Comparison of ENCODE assay signal across 8 cellular contexts in the genomic region with DNA sequence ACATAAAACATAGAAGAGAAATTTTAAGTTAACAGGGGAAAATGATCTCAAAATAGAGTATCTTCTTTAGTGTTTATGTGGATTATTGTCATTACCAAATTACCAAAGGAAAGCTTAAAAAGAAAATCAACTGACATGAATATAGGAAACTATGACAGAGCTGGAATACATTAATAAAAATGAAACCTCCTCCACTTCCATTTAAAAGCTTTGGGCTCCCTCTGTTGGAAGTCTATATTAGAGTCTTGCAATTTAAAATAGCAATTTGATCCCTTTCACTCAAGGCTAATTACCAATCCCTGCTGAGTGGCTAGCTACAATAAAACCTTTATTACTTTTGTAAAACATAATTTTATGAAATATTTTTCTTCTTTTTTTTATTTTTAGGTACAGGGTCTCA.
DNase-seq lines count a peak whose midpoint lies in the region; ATAC-seq and TF ChIP-seq lines count a peak whose summit lies in the region.

No MANE protein-coding gene starts in this region.

- peak; percentile 47 for ATAC-seq in activated CD8-positive, alpha-beta T cell treated with anti-CD3 and anti-CD28 coated beads for 36 hours
- ATAC-seq in aorta (ENCODE audit: low FRiP score), result peak; percentile 72

- peaks cover 3 to 5% of the 10 kb centered on the region in 2 donors for H3K4me1 ChIP-seq in aorta (ENCODE audit: control insufficient read depth in 1 of 2, insufficient read depth in 2 of 2, low read length in 2 of 2)

- H3K4me1 Mint-ChIP-seq in activated T-cell treated with anti-CD3 and anti-CD28 coated beads, Interleukin-2, amount 50 U/mL, for 24 hours (ENCODE audit: low read depth), result peaks cover 63% of the 10 kb centered on the region
- H3K4me1 Mint-ChIP-seq in activated CD8-positive, alpha-beta T cell treated with anti-CD3 and anti-CD28 coated beads for 36 hours (ENCODE audit: low read depth), result peaks cover 48% of the 10 kb centered on the region
- H3K4me1 Mint-ChIP-seq in immature natural killer cell, result peaks cover 32 to 55% of the 10 kb centered on the region in 2 donors
- H3K4me1 Mint-ChIP-seq in activated CD4-positive, alpha-beta memory T cell treated with anti-CD3 and anti-CD28 coated beads, Interleukin-2, amount 10 ng/mL, durations not matched to agents 7 days and 5 days, result peaks cover 32% of the 10 kb centered on the region

- TF ChIP-seq CTCF in activated CD8-positive, alpha-beta T cell treated with anti-CD3 and anti-CD28 coated beads for 36 hours (IDR thresholded peaks at IDR 0.05), result peak; percentile 69

- H3K9me3 ChIP-seq in aorta (ENCODE audit: control insufficient read depth, low read length), result no peaks in the 10 kb centered on the region

- POLR2A ChIA-PET in activated CD8-positive, alpha-beta T cell treated with anti-CD3 and anti-CD28 coated beads for 36 hours (lab: Charles Lee), result interaction anchor here (1.0 kb wide), 1 partner anchor 181 kb away, joined by 3 read pairs; no protein-coding TSS in a partner anchor
- POLR2A ChIA-PET in activated CD4-positive, alpha-beta memory T cell treated with anti-CD3 and anti-CD28 coated beads, Interleukin-2, amount 10 ng/mL, durations not matched to agents 7 days and 5 days (lab: Charles Lee), result interaction anchor here (0.8 to 1.2 kb wide), 5 partner anchors 139 to 554 kb away, joined by 3 to 4 read pairs (median 3); a partner anchor contains a TSS

- H3K27ac Mint-ChIP-seq in activated T-cell treated with anti-CD3 and anti-CD28 coated beads, Interleukin-2, amount 50 U/mL, for 24 hours, result peak overlapping the region; percentile 68
- no peak overlapping the region for H3K27ac Mint-ChIP-seq in activated CD8-positive, alpha-beta T cell treated with anti-CD3 and anti-CD28 coated beads for 36 hours
- H3K27ac Mint-ChIP-seq in immature natural killer cell, result peak overlapping the region in 3 of 6 donors; percentile 39 to 52 (median 49)
- no peak overlapping the region for H3K27ac Mint-ChIP-seq in activated CD4-positive, alpha-beta memory T cell treated with anti-CD3 and anti-CD28 coated beads, Interleukin-2, amount 10 ng/mL, durations not matched to agents 7 days and 5 days

- no peak overlapping the region for H3K4me3 ChIP-seq in aorta (ENCODE audit: low read length in 2 of 2)

- intact Hi-C loops in activated CD8-positive, alpha-beta T cell treated with anti-CD3 and anti-CD28 coated beads for 36 hours (cut with micrococcal nuclease), result loop anchor here (2.0 to 10.0 kb wide), 2 partner anchors 177 to 311 kb away; no protein-coding TSS in a partner anchor
- intact Hi-C loops in aorta (cut with DNase I), result loop anchor here in 1 of 2 donors (5.0 kb wide), 1 partner anchor 490 kb away; no protein-coding TSS in a partner anchor

- H3K27ac ChIP-seq in aorta (ENCODE audit: low read depth in 1 of 2, low read length in 2 of 2), result no peak overlapping the region

- no peaks in the 10 kb centered on the region for H3K9me3 Mint-ChIP-seq in activated T-cell treated with anti-CD3 and anti-CD28 coated beads, Interleukin-2, amount 50 U/mL, for 24 hours
- H3K9me3 Mint-ChIP-seq in activated CD8-positive, alpha-beta T cell treated with anti-CD3 and anti-CD28 coated beads for 36 hours, result peaks cover 5% of the 10 kb centered on the region
- H3K9me3 Mint-ChIP-seq in immature natural killer cell, result no peaks in the 10 kb centered on the region
- H3K9me3 Mint-ChIP-seq in activated CD4-positive, alpha-beta memory T cell treated with anti-CD3 and anti-CD28 coated beads, Interleukin-2, amount 10 ng/mL, durations not matched to agents 7 days and 5 days, result no peaks in the 10 kb centered on the region

- H3K36me3 Mint-ChIP-seq in activated T-cell treated with anti-CD3 and anti-CD28 coated beads, Interleukin-2, amount 50 U/mL, for 24 hours (ENCODE audit: low read depth), result peaks cover 4% of the 10 kb centered on the region
- peaks cover 3% of the 10 kb centered on the region for H3K36me3 Mint-ChIP-seq in activated CD8-positive, alpha-beta T cell treated with anti-CD3 and anti-CD28 coated beads for 36 hours (ENCODE audit: low read depth)
- H3K36me3 Mint-ChIP-seq in immature natural killer cell, result no peaks in the 10 kb centered on the region
- peaks cover 11% of the 10 kb centered on the region for H3K36me3 Mint-ChIP-seq in activated CD4-positive, alpha-beta memory T cell treated with anti-CD3 and anti-CD28 coated beads, Interleukin-2, amount 10 ng/mL, durations not matched to agents 7 days and 5 days (ENCODE audit: low read depth)

- CTCF ChIA-PET in activated CD8-positive, alpha-beta T cell treated with anti-CD3 and anti-CD28 coated beads for 36 hours (lab: Charles Lee), result interaction anchor here (0.8 to 3.9 kb wide), 8 partner anchors 16 to 728 kb away, joined by 3 to 31 read pairs (median 4); no protein-coding TSS in a partner anchor
- CTCF ChIA-PET in activated CD4-positive, alpha-beta memory T cell treated with anti-CD3 and anti-CD28 coated beads, Interleukin-2, amount 10 ng/mL, durations not matched to agents 7 days and 5 days (lab: Charles Lee), result interaction anchor here (1.2 kb wide), 1 partner anchor 13 kb away, joined by 3 read pairs; no protein-coding TSS in a partner anchor

- H3K27me3 ChIP-seq in aorta (ENCODE audit: control insufficient read depth in 1 of 2, insufficient read depth in 2 of 2, low read length in 1 of 2), result no peaks in the 10 kb centered on the region

- H3K36me3 ChIP-seq in aorta (ENCODE audit: control insufficient read depth in 1 of 2, insufficient read depth in 2 of 2, low read length in 1 of 2), result no peaks in the 10 kb centered on the region

- H3K27me3 Mint-ChIP-seq in activated T-cell treated with anti-CD3 and anti-CD28 coated beads, Interleukin-2, amount 50 U/mL, for 24 hours, result no peaks in the 10 kb centered on the region
- no peaks in the 10 kb centered on the region for H3K27me3 Mint-ChIP-seq in activated CD8-positive, alpha-beta T cell treated with anti-CD3 and anti-CD28 coated beads for 36 hours
- no peaks in the 10 kb centered on the region for H3K27me3 Mint-ChIP-seq in immature natural killer cell (ENCODE audit: low read depth in 3 of 3)
- no peaks in the 10 kb centered on the region for H3K27me3 Mint-ChIP-seq in activated CD4-positive, alpha-beta memory T cell treated with anti-CD3 and anti-CD28 coated beads, Interleukin-2, amount 10 ng/mL, durations not matched to agents 7 days and 5 days

- no peak overlapping the region for H3K4me3 Mint-ChIP-seq in activated T-cell treated with anti-CD3 and anti-CD28 coated beads, Interleukin-2, amount 50 U/mL, for 24 hours
- H3K4me3 Mint-ChIP-seq in activated CD8-positive, alpha-beta T cell treated with anti-CD3 and anti-CD28 coated beads for 36 hours, result no peak overlapping the region
- H3K4me3 Mint-ChIP-seq in immature natural killer cell, result no peak overlapping the region
- H3K4me3 Mint-ChIP-seq in activated CD4-positive, alpha-beta memory T cell treated with anti-CD3 and anti-CD28 coated beads, Interleukin-2, amount 10 ng/mL, durations not matched to agents 7 days and 5 days, result no peak overlapping the region

- no peak for DNase-seq in activated T-cell treated with anti-CD3 and anti-CD28 coated beads, Interleukin-2, amount 50 U/mL, for 24 hours
- DNase-seq in activated T-cell treated with anti-CD3 and anti-CD28 coated beads, Interleukin-2, amount 50 U/mL, for 1 hour, result no peak
- DNase-seq in NCI-H1436 (lab: John Stamatoyannopoulos, UW) (peak; percentile 49), immature natural killer cell (peak in 2 of 3 donors; percentile 25 to 33), aorta (no peak), NK-92 (lab: John Stamatoyannopoulos, UW; ENCODE audit: unreplicated experiment) (no peak)
- no peak for DNase-seq in activated CD8-positive, alpha-beta T cell treated with anti-CD3 and anti-CD28 coated beads for 36 hours
- DNase-seq in activated CD4-positive, alpha-beta memory T cell treated with anti-CD3 and anti-CD28 coated beads, Interleukin-2, amount 10 ng/mL, durations not matched to agents 7 days and 5 days, result no peak

Comparison
In these comparisons a context has a peak if more than half of its experiments do, and no peak if none do; other contexts are left out.
1. DNase-seq: peak in NCI-H1436 (single experiment) and immature natural killer cell (2 of 3); none in activated T-cell treated with anti-CD3 and anti-CD28 coated beads, Interleukin-2, amount 50 U/mL, for 24 hours (single experiment), activated T-cell treated with anti-CD3 and anti-CD28 coated beads, Interleukin-2, amount 50 U/mL, for 1 hour (single experiment), activated CD8-positive, alpha-beta T cell treated with anti-CD3 and anti-CD28 coated beads for 36 hours (single experiment), aorta (0 of 2), activated CD4-positive, alpha-beta memory T cell treated with anti-CD3 and anti-CD28 coated beads, Interleukin-2, amount 10 ng/mL, durations not matched to agents 7 days and 5 days (single experiment) and NK-92 (single experiment).